8 cellular contexts compared by ENCODE assay signal in genomic region chr3:72338942-72339749, GRCh38.
DNase-seq lines count a peak whose midpoint lies in the region; ATAC-seq and TF ChIP-seq lines count a peak whose summit lies in the region.

No MANE protein-coding gene starts in this region.

- H3K4me1 Mint-ChIP-seq in activated CD8-positive, alpha-beta T cell treated with anti-CD3 and anti-CD28 coated beads for 36 hours (ENCODE audit: low read depth) = peaks cover 23% of the 10 kb centered on the region
- H3K4me1 Mint-ChIP-seq in activated CD8-positive, alpha-beta T cell treated with anti-CD3 and anti-CD28 coated beads, Interleukin-2, amount 10 ng/mL, durations not matched to agents 7 days and 5 days (ENCODE audit: low read depth) = peaks cover 18% of the 10 kb centered on the region

- peak; percentile 78 for DNase-seq in activated CD8-positive, alpha-beta T cell treated with anti-CD3 and anti-CD28 coated beads for 36 hours
- no peak for DNase-seq in activated CD8-positive, alpha-beta T cell treated with anti-CD3 and anti-CD28 coated beads, Interleukin-2, amount 10 ng/mL, durations not matched to agents 7 days and 5 days
- DNase-seq in SK-N-DZ (ENCODE audit: low spot score) (peak; percentile 13), erythroblast (lab: John Stamatoyannopoulos, UW) (peak; percentile 58 to 61), posterior vena cava (ENCODE audit: low spot score) (peak; percentile 85), NCI-H526 (lab: John Stamatoyannopoulos, UW) (no peak)

- no peaks in the 10 kb centered on the region for H3K36me3 Mint-ChIP-seq in activated CD8-positive, alpha-beta T cell treated with anti-CD3 and anti-CD28 coated beads for 36 hours (ENCODE audit: low read depth)
- H3K36me3 Mint-ChIP-seq in activated CD8-positive, alpha-beta T cell treated with anti-CD3 and anti-CD28 coated beads, Interleukin-2, amount 10 ng/mL, durations not matched to agents 7 days and 5 days (ENCODE audit: low read depth) = no peaks in the 10 kb centered on the region

- TF ChIP-seq POLR2A in erythroblast (IDR thresholded peaks at IDR 0.05; ENCODE audit: low read length) = no peak

- no peak overlapping the region for H3K4me3 Mint-ChIP-seq in activated CD8-positive, alpha-beta T cell treated with anti-CD3 and anti-CD28 coated beads for 36 hours
- no peak overlapping the region for H3K4me3 Mint-ChIP-seq in activated CD8-positive, alpha-beta T cell treated with anti-CD3 and anti-CD28 coated beads, Interleukin-2, amount 10 ng/mL, durations not matched to agents 7 days and 5 days

- intact Hi-C loops in activated CD8-positive, alpha-beta T cell treated with anti-CD3 and anti-CD28 coated beads for 36 hours (cut with micrococcal nuclease) = no loop called here
- intact Hi-C loops in posterior vena cava (cut with DNase I) = no loop called here

- POLR2A ChIA-PET in activated CD8-positive, alpha-beta T cell treated with anti-CD3 and anti-CD28 coated beads for 36 hours (lab: Charles Lee) = interaction anchor here (0.5 kb wide), 1 partner anchor 73 kb away, joined by 3 read pairs; no protein-coding TSS in a partner anchor
- POLR2A ChIA-PET in activated CD8-positive, alpha-beta T cell treated with anti-CD3 and anti-CD28 coated beads, Interleukin-2, amount 10 ng/mL, durations not matched to agents 7 days and 5 days (lab: Charles Lee) = no interaction called here

- CTCF ChIA-PET in activated CD8-positive, alpha-beta T cell treated with anti-CD3 and anti-CD28 coated beads for 36 hours (lab: Charles Lee) = no interaction called here
- CTCF ChIA-PET in activated CD8-positive, alpha-beta T cell treated with anti-CD3 and anti-CD28 coated beads, Interleukin-2, amount 10 ng/mL, durations not matched to agents 7 days and 5 days (lab: Charles Lee) = no interaction called here

- H3K27ac Mint-ChIP-seq in activated CD8-positive, alpha-beta T cell treated with anti-CD3 and anti-CD28 coated beads for 36 hours = no peak overlapping the region
- no peak overlapping the region for H3K27ac Mint-ChIP-seq in activated CD8-positive, alpha-beta T cell treated with anti-CD3 and anti-CD28 coated beads, Interleukin-2, amount 10 ng/mL, durations not matched to agents 7 days and 5 days

- ATAC-seq in activated CD8-positive, alpha-beta T cell treated with anti-CD3 and anti-CD28 coated beads for 36 hours = peak; percentile 74
- no peak for ATAC-seq in activated CD8-positive, alpha-beta T cell treated with anti-CD3 and anti-CD28 coated beads, Interleukin-2, amount 10 ng/mL, durations not matched to agents 7 days and 5 days
- no peak for ATAC-seq in GM18517 (IDR thresholded peaks at IDR 0.05; ENCODE audit: unreplicated experiment)
- ATAC-seq in HG03571 (IDR thresholded peaks at IDR 0.05; ENCODE audit: unreplicated experiment) = no peak

- no peaks in the 10 kb centered on the region for H3K27me3 Mint-ChIP-seq in activated CD8-positive, alpha-beta T cell treated with anti-CD3 and anti-CD28 coated beads for 36 hours
- H3K27me3 Mint-ChIP-seq in activated CD8-positive, alpha-beta T cell treated with anti-CD3 and anti-CD28 coated beads, Interleukin-2, amount 10 ng/mL, durations not matched to agents 7 days and 5 days (ENCODE audit: low read depth) = no peaks in the 10 kb centered on the region

- TF ChIP-seq CTCF in activated CD8-positive, alpha-beta T cell treated with anti-CD3 and anti-CD28 coated beads for 36 hours (IDR thresholded peaks at IDR 0.05) = no peak

- H3K9me3 Mint-ChIP-seq in activated CD8-positive, alpha-beta T cell treated with anti-CD3 and anti-CD28 coated beads for 36 hours = no peaks in the 10 kb centered on the region
- no peaks in the 10 kb centered on the region for H3K9me3 Mint-ChIP-seq in activated CD8-positive, alpha-beta T cell treated with anti-CD3 and anti-CD28 coated beads, Interleukin-2, amount 10 ng/mL, durations not matched to agents 7 days and 5 days (ENCODE audit: insufficient read depth)

Comparison
In these comparisons a context has a peak if more than half of its experiments do, and no peak if none do; other contexts are left out.
1. DNase-seq: peak in activated CD8-positive, alpha-beta T cell treated with anti-CD3 and anti-CD28 coated beads for 36 hours (single experiment), SK-N-DZ (single experiment), erythroblast (2 of 2) and posterior vena cava (single experiment); none in activated CD8-positive, alpha-beta T cell treated with anti-CD3 and anti-CD28 coated beads, Interleukin-2, amount 10 ng/mL, durations not matched to agents 7 days and 5 days (single experiment) and NCI-H526 (0 of 2).